In the genomic region with DNA sequence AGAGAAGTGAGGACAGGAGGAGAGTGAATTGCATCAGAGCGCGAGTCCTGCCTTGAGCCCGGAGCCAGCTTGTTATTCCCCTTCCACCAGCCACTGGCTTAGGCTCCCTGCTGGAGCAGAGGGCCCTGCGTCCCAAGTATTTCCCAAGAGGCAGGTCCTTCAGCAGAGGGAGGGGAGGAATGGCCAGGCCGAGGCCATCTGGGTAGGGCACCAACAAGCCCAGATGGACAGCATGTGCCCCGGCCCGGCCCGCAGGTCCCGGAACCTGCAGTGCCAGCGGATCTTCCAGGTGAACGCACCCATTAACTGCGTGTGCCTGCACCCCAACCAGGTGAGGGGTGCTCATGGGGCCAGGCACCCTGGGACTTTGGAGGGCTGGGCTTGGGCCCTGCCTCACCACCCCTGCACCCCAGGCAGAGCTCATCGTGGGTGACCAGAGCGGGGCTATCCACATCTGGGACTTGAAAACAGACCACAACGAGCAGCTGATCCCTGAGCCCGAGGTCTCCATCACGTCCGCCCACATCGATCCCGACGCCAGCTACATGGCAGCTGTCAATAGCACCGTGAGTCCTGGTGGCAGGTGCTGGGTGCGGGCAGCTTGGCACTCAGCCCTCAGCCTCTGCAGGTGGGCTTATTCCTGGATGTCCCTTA, we compare ENCODE assay signal across 2 cellular contexts.
TF ChIP-seq lines count a peak whose summit lies in the region.

No MANE protein-coding gene starts in this region.

TF ChIP-seq in HCT116, 20 proteins besides CTCF, POLR2A, EP300 and RAD21:
- TF ChIP-seq REST (IDR thresholded peaks at IDR 0.05; ENCODE audit: low read depth) (no peak), FOSL1 (IDR thresholded peaks at IDR 0.05; ENCODE audit: low read depth) (no peak), ATF3 (IDR thresholded peaks at IDR 0.05) (no peak), SIN3A (IDR thresholded peaks at IDR 0.05; ENCODE audit: low read depth) (no peak), YY1 (IDR thresholded peaks at IDR 0.05; ENCODE audit: extremely low read depth, insufficient replicate concordance, low read depth, low read length) (no peak), CEBPB (IDR thresholded peaks at IDR 0.05; ENCODE audit: low read depth) (no peak), SRF (IDR thresholded peaks at IDR 0.05; ENCODE audit: low read depth) (no peak), ZNF274 (IDR thresholded peaks at IDR 0.05; ENCODE audit: low read depth, low read length) (no peak), CBX3 (IDR thresholded peaks at IDR 0.05; ENCODE audit: low read depth) (no peak), ELF1 (IDR thresholded peaks at IDR 0.05; ENCODE audit: borderline replicate concordance, low read depth) (no peak), ZFX (IDR thresholded peaks at IDR 0.05) (no peak), POLR2AphosphoS5 (IDR thresholded peaks at IDR 0.05; ENCODE audit: low read depth, low read length) (no peak), EZH2phosphoT487 (IDR thresholded peaks at IDR 0.05; ENCODE audit: borderline replicate concordance) (no peak), TCF7L2 (IDR thresholded peaks at IDR 0.05; ENCODE audit: borderline replicate concordance, extremely low read depth, insufficient read depth, insufficient read length) (no peak), EZH2 (IDR thresholded peaks at IDR 0.05) (no peak), EGR1 (IDR thresholded peaks at IDR 0.05; ENCODE audit: low read depth) (no peak), SP1 (IDR thresholded peaks at IDR 0.05; ENCODE audit: low read depth) (no peak)

TF ChIP-seq in WTC11, 78 proteins besides CTCF, POLR2A, EP300 and RAD21:
- TF ChIP-seq TEAD1 (CRISPR knock-in tag; IDR thresholded peaks at IDR 0.05): no peak
- TF ChIP-seq FOXK1 (CRISPR knock-in tag; IDR thresholded peaks at IDR 0.05): no peak
- TF ChIP-seq MAX (CRISPR knock-in tag; IDR thresholded peaks at IDR 0.05): no peak
